ENCODE assay signal across 8 cellular contexts in genomic region chr7:11831383-11831726, GRCh38. TPM values are rescaled to one million over a fixed set of nuclear protein-coding genes. Genes with fewer than 3 reads are reported as not detected.
DNase-seq lines count a peak whose midpoint lies in the region; ATAC-seq and TF ChIP-seq lines count a peak whose summit lies in the region.

No MANE protein-coding gene starts in this region.

- H3K9me3 ChIP-seq in lower lobe of right lung, result no peaks in the 10 kb centered on the region
- peaks cover 1% of the 10 kb centered on the region for H3K9me3 ChIP-seq in aorta (ENCODE audit: control insufficient read depth, low read length)

- ATAC-seq in Right ventricle myocardium inferior, result peak; percentile 43
- ATAC-seq in lower lobe of right lung, result peak; percentile 23 to 46
- ATAC-seq in aorta (ENCODE audit: low FRiP score), result no peak

- peaks cover 5% of the 10 kb centered on the region for H3K27me3 Mint-ChIP-seq in brain

- H3K36me3 ChIP-seq in lower lobe of right lung (no peaks in the 10 kb centered on the region), aorta (ENCODE audit: control insufficient read depth in 1 of 2, insufficient read depth in 2 of 2, low read length in 1 of 2) (no peaks in the 10 kb centered on the region)

- no peaks in the 10 kb centered on the region for H3K36me3 Mint-ChIP-seq in brain

- H3K4me1 Mint-ChIP-seq in brain, result peaks cover 66% of the 10 kb centered on the region

- H3K27ac Mint-ChIP-seq in brain, result peak overlapping the region; percentile 2 to 93 (median 90)

- peak overlapping the region; percentile 85 to 93 (median 91) for H3K4me3 Mint-ChIP-seq in brain

- H3K4me3 ChIP-seq in lower lobe of right lung (peak overlapping the region; percentile 61), aorta (ENCODE audit: low read length in 2 of 2) (peak overlapping the region; percentile 28 to 31)

- peak overlapping the region; percentile 66 for H3K27ac ChIP-seq in lower lobe of right lung
- no peak overlapping the region for H3K27ac ChIP-seq in aorta (ENCODE audit: low read depth in 1 of 2, low read length in 2 of 2)

- TF ChIP-seq CTCF in brain (conservative IDR thresholded peaks at IDR 0.05) (no peak), lower lobe of right lung (IDR thresholded peaks at IDR 0.05) (no peak)

- intact Hi-C loops in Right ventricle myocardium inferior (cut with DNase I), result no loop called here
- intact Hi-C loops in cardiac septum (cut with DNase I), result loop anchor here (10.0 kb wide), 1 partner anchor 663 kb away; no protein-coding TSS in a partner anchor
- intact Hi-C loops in lower lobe of right lung (cut with DNase I), result no loop called here
- intact Hi-C loops in aorta (cut with DNase I), result no loop called here

- H3K4me1 ChIP-seq in lower lobe of right lung (peaks cover 7% of the 10 kb centered on the region), aorta (ENCODE audit: control insufficient read depth in 1 of 2, insufficient read depth in 2 of 2, low read length in 2 of 2) (peaks cover 0 to 3% of the 10 kb centered on the region in 2 donors)

- H3K9me3 Mint-ChIP-seq in brain, result peaks cover 0 to 9% (median 3%) of the 10 kb centered on the region in 5 experiments

- no peaks in the 10 kb centered on the region for H3K27me3 ChIP-seq in lower lobe of right lung (ENCODE audit: low read depth)
- H3K27me3 ChIP-seq in aorta (ENCODE audit: control insufficient read depth in 1 of 2, insufficient read depth in 2 of 2, low read length in 1 of 2), result no peaks in the 10 kb centered on the region

- no peak for DNase-seq in Right ventricle myocardium inferior (ENCODE audit: missing footprints)
- no peak for DNase-seq in cardiac septum (ENCODE audit: low spot score)
- no peak for DNase-seq in lower lobe of right lung
- no peak for DNase-seq in aorta
- no peak for DNase-seq in activated CD8-positive, alpha-beta memory T cell treated with anti-CD3 and anti-CD28 coated beads, Interleukin-2, amount 50 U/mL, for 48 hours
- no peak for DNase-seq in activated CD4-positive, alpha-beta T cell treated with anti-CD3 and anti-CD28 coated beads, Interleukin-2, amount 50 U/mL, for 4 hours
- no peak for DNase-seq in putamen (ENCODE audit: low spot score)

- 0% methylated on average over 5 of the region's 5 CpGs for WGBS in aorta, 2 donors

RNA-seq across cellular contexts. Expression of gene THSD7A, which starts 0.6 kb away (rescaled TPM):
- 1.5 TPM for total RNA-seq in Right ventricle myocardium inferior
- total RNA-seq in cardiac septum, result 3.4 TPM
- 1.3 TPM for polyA plus RNA-seq in brain (ENCODE audit: insufficient read depth, low read depth, low replicate concordance)
- total RNA-seq in lower lobe of right lung, result 7.2 TPM
- total RNA-seq in aorta, result 10 to 100 TPM; 12.1 to 20.0 TPM
- under 1 TPM in 1 of 2 donors, not detected in 1; 0.03 TPM for polyA plus RNA-seq in aorta
